8 cellular contexts compared by ENCODE assay signal in the genomic region with DNA sequence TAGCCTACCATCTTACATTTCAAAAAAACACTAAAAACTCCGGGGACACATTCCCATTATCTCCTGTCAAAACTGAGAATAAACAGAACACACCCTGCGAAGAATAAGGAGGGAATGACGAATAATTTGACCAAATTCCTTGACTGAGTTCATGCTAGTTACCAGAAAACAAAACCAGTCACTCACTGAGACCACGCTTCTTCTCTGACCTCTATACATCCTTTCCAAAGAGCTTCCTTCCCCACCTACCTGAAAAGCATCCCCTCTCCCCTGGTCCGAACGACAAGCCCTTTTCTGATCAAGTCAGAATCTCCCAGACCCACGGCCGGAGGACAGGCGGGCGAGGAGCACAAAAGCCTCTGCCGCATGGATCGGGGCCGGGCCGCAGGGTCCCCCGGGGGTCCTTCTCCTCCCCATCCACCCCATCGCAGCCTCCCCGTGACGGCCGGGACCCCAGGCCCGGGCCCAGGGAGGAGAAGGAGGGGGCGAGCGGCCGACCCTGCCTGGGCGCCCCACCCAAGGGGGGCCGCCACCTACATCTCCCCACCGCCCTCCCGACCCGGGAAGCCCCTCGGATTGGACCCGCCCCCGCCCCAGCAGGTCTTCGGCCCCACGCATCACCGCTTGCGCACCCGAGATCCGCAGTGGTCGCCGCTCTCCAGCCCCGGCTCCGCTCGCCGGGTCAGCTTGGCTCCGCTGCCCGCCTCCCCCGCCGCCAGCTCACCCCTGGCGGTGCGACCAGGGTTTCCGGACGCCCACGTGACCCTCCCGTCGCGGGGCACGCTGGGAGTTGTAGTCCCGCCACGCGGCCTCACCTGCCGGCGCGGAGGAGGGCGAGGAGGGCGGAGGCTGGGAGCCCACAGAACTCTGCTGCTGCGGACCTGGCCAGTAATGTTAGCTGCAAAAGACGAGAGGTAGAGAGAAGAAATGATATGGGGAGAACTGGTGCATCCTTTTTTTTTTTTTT.
DNase-seq lines count a peak whose midpoint lies in the region; ATAC-seq and TF ChIP-seq lines count a peak whose summit lies in the region.

TSS of gene SLC37A3 (minus strand) at position 747 of the 967 bp plus-strand sequence. CDS start 16,004 bp downstream, outside the sequence.

- no peak for TF ChIP-seq CTCF in fibroblast of pulmonary artery (IDR thresholded peaks at IDR 0.05; ENCODE audit: low read length, missing control alignments)
- TF ChIP-seq CTCF in nephron (IDR thresholded peaks at IDR 0.05; ENCODE audit: unreplicated experiment in 3 of 3): no peak

- TF ChIP-seq EP300 in Ishikawa (IDR thresholded peaks at IDR 0.05; ENCODE audit: borderline replicate concordance): no peak

- no peak for TF ChIP-seq RAD21 in Ishikawa (IDR thresholded peaks at IDR 0.05; ENCODE audit: low read depth)

- H3K4me1 Mint-ChIP-seq in nephron: peaks cover 12% of the 10 kb centered on the region
- H3K4me1 Mint-ChIP-seq in stimulated activated naive CD8-positive, alpha-beta T cell treated with anti-CD3 and anti-CD28 coated beads, Interleukin-15, Interleukin-2, amounts not matched to agents 100 ng/mL and 50 ng/mL, for 24 hours (ENCODE audit: low read depth): peaks cover 41% of the 10 kb centered on the region

- DNase-seq in DMS153 (lab: John Stamatoyannopoulos, UW) (peak; percentile 61), RPMI8226 (peak; percentile 93), fibroblast of pulmonary artery (ENCODE audit: low read depth) (peak; percentile 83)
- DNase-seq in activated effector memory CD4-positive, alpha-beta T cell treated with Interleukin-2 at 50 U/mL for 16 hours: peak; percentile 78

- H3K27ac Mint-ChIP-seq in nephron: peak within 1 kb of the TSS; percentile 68 to 94 (median 78)
- peak within 1 kb of the TSS; percentile 97 for H3K27ac Mint-ChIP-seq in stimulated activated naive CD8-positive, alpha-beta T cell treated with anti-CD3 and anti-CD28 coated beads, Interleukin-15, Interleukin-2, amounts not matched to agents 100 ng/mL and 50 ng/mL, for 24 hours

- peaks cover 5% of the 10 kb centered on the region for H3K36me3 Mint-ChIP-seq in nephron (ENCODE audit: low read depth)
- peaks cover 6% of the 10 kb centered on the region for H3K36me3 Mint-ChIP-seq in stimulated activated naive CD8-positive, alpha-beta T cell treated with anti-CD3 and anti-CD28 coated beads, Interleukin-15, Interleukin-2, amounts not matched to agents 100 ng/mL and 50 ng/mL, for 24 hours (ENCODE audit: low read depth)

- peaks cover 13% of the 10 kb centered on the region for H3K27me3 Mint-ChIP-seq in nephron (ENCODE audit: low read depth)
- H3K27me3 Mint-ChIP-seq in stimulated activated naive CD8-positive, alpha-beta T cell treated with anti-CD3 and anti-CD28 coated beads, Interleukin-15, Interleukin-2, amounts not matched to agents 100 ng/mL and 50 ng/mL, for 24 hours: no peaks in the 10 kb centered on the region

- peak within 1 kb of the TSS; percentile 93 for H3K4me3 ChIP-seq in fibroblast of pulmonary artery (replicated peaks; ENCODE audit: low read depth, low read length)

- H3K9me3 Mint-ChIP-seq in nephron: no peaks in the 10 kb centered on the region
- H3K9me3 Mint-ChIP-seq in stimulated activated naive CD8-positive, alpha-beta T cell treated with anti-CD3 and anti-CD28 coated beads, Interleukin-15, Interleukin-2, amounts not matched to agents 100 ng/mL and 50 ng/mL, for 24 hours: no peaks in the 10 kb centered on the region

- ATAC-seq in GM21529 (IDR thresholded peaks at IDR 0.05; ENCODE audit: unreplicated experiment): peak; percentile 100

- peak within 1 kb of the TSS; percentile 89 to 97 (median 90) for H3K4me3 Mint-ChIP-seq in nephron
- peak within 1 kb of the TSS; percentile 97 for H3K4me3 Mint-ChIP-seq in stimulated activated naive CD8-positive, alpha-beta T cell treated with anti-CD3 and anti-CD28 coated beads, Interleukin-15, Interleukin-2, amounts not matched to agents 100 ng/mL and 50 ng/mL, for 24 hours

TF ChIP-seq in Ishikawa, 13 proteins besides CTCF, POLR2A, EP300 and RAD21:
- TF ChIP-seq ZBTB7A (IDR thresholded peaks at IDR 0.05; ENCODE audit: low read depth): peak; percentile 94
- TF ChIP-seq TCF12 (IDR thresholded peaks at IDR 0.05; ENCODE audit: low read depth): no peak; the same call in 1 of the 2 replicates
- TF ChIP-seq MAX (IDR thresholded peaks at IDR 0.05): peak; percentile 72
- TF ChIP-seq TEAD4 (IDR thresholded peaks at IDR 0.05): no peak
- peak; percentile 68; the same call in 1 of the 2 replicates for TF ChIP-seq YY1 (IDR thresholded peaks at IDR 0.05; ENCODE audit: low read depth)
- TF ChIP-seq, protein P1, sequence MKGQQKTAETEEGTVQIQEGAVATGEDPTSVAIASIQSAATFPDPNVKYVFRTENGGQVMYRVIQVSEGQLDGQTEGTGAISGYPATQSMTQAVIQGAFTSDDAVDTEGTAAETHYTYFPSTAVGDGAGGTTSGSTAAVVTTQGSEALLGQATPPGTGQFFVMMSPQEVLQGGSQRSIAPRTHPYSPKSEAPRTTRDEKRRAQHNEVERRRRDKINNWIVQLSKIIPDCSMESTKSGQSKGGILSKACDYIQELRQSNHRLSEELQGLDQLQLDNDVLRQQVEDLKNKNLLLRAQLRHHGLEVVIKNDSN (IDR thresholded peaks at IDR 0.05): peak; percentile 99
- no peak for TF ChIP-seq NFIC (IDR thresholded peaks at IDR 0.05)
- peak; percentile 66 for TF ChIP-seq TAF1 (IDR thresholded peaks at IDR 0.05; ENCODE audit: low read depth)
- TF ChIP-seq EGR1 (IDR thresholded peaks at IDR 0.05): peak; percentile 73
- no peak for TF ChIP-seq CREB1 (IDR thresholded peaks at IDR 0.05; ENCODE audit: low read depth)
- TF ChIP-seq, protein P2, sequence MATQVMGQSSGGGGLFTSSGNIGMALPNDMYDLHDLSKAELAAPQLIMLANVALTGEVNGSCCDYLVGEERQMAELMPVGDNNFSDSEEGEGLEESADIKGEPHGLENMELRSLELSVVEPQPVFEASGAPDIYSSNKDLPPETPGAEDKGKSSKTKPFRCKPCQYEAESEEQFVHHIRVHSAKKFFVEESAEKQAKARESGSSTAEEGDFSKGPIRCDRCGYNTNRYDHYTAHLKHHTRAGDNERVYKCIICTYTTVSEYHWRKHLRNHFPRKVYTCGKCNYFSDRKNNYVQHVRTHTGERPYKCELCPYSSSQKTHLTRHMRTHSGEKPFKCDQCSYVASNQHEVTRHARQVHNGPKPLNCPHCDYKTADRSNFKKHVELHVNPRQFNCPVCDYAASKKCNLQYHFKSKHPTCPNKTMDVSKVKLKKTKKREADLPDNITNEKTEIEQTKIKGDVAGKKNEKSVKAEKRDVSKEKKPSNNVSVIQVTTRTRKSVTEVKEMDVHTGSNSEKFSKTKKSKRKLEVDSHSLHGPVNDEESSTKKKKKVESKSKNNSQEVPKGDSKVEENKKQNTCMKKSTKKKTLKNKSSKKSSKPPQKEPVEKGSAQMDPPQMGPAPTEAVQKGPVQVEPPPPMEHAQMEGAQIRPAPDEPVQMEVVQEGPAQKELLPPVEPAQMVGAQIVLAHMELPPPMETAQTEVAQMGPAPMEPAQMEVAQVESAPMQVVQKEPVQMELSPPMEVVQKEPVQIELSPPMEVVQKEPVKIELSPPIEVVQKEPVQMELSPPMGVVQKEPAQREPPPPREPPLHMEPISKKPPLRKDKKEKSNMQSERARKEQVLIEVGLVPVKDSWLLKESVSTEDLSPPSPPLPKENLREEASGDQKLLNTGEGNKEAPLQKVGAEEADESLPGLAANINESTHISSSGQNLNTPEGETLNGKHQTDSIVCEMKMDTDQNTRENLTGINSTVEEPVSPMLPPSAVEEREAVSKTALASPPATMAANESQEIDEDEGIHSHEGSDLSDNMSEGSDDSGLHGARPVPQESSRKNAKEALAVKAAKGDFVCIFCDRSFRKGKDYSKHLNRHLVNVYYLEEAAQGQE (IDR thresholded peaks at IDR 0.05; ENCODE audit: low read depth): no peak

Comparison
In these comparisons a context has a peak if more than half of its experiments do, and no peak if none do; other contexts are left out.
1. Peak in every context shown above with its lines: DNase-seq, ATAC-seq and H3K4me3 ChIP-seq.